In genomic region chr2:44168684-44169154, GRCh38 we compare ENCODE assay signal across 1 cellular context.
TF ChIP-seq lines count a peak whose summit lies in the region.

Gene PPM1B (plus strand): TSS chr2:44168875. CDS start chr2:44201200, 32,325 bp downstream.

TF ChIP-seq in HepG2, 621 proteins besides CTCF, POLR2A, EP300 and RAD21 (continued from another document and continues in another):
- TF ChIP-seq, protein P1, sequence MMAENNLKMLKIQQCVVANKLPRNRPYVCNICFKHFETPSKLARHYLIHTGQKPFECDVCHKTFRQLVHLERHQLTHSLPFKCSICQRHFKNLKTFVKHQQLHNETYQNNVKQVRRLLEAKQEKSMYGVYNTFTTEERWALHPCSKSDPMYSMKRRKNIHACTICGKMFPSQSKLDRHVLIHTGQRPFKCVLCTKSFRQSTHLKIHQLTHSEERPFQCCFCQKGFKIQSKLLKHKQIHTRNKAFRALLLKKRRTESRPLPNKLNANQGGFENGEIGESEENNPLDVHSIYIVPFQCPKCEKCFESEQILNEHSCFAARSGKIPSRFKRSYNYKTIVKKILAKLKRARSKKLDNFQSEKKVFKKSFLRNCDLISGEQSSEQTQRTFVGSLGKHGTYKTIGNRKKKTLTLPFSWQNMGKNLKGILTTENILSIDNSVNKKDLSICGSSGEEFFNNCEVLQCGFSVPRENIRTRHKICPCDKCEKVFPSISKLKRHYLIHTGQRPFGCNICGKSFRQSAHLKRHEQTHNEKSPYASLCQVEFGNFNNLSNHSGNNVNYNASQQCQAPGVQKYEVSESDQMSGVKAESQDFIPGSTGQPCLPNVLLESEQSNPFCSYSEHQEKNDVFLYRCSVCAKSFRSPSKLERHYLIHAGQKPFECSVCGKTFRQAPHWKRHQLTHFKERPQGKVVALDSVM (CRISPR knock-in tag; IDR thresholded peaks at IDR 0.05), result no peak
- TF ChIP-seq ZNF567 (CRISPR knock-in tag; IDR thresholded peaks at IDR 0.05; ENCODE audit: borderline replicate concordance), result no peak
- TF ChIP-seq ZNF564 (CRISPR knock-in tag; IDR thresholded peaks at IDR 0.05), result no peak
- TF ChIP-seq NBN (conservative IDR thresholded peaks at IDR 0.05), result no peak
- TF ChIP-seq HES4 (CRISPR knock-in tag; IDR thresholded peaks at IDR 0.05; ENCODE audit: borderline replicate concordance), result no peak
- TF ChIP-seq ZNF550 (CRISPR knock-in tag; IDR thresholded peaks at IDR 0.05; ENCODE audit: borderline replicate concordance), result peak; percentile 40; the same call in 1 of the 2 replicates
- TF ChIP-seq ZNF296 (CRISPR knock-in tag; conservative IDR thresholded peaks at IDR 0.05), result no peak
- no peak for TF ChIP-seq TCF7 (IDR thresholded peaks at IDR 0.05; ENCODE audit: low read depth)
- no peak; the same call in 1 of the 2 replicates for TF ChIP-seq ARID2 (CRISPR knock-in tag; IDR thresholded peaks at IDR 0.05; ENCODE audit: borderline replicate concordance)
- no peak for TF ChIP-seq ZNF615 (CRISPR knock-in tag; IDR thresholded peaks at IDR 0.05; ENCODE audit: borderline replicate concordance)
- no peak for TF ChIP-seq SKIL (CRISPR knock-in tag; IDR thresholded peaks at IDR 0.05; ENCODE audit: borderline replicate concordance)
- peak; percentile 28; the same call in 1 of the 2 replicates for TF ChIP-seq ELF1 (CRISPR knock-in tag; IDR thresholded peaks at IDR 0.05)
- TF ChIP-seq MIXL1 (CRISPR knock-in tag; IDR thresholded peaks at IDR 0.05), result no peak
- TF ChIP-seq ZBTB38 (CRISPR knock-in tag; IDR thresholded peaks at IDR 0.05), result no peak
- 0 out of 2 replicates have a peak, but pooled peaks have one; percentile 49 for TF ChIP-seq ZSCAN21 (CRISPR knock-in tag; IDR thresholded peaks at IDR 0.05; ENCODE audit: borderline replicate concordance)
- peak; percentile 23; the same call in 1 of the 2 replicates for TF ChIP-seq ZNF784 (CRISPR knock-in tag; IDR thresholded peaks at IDR 0.05; ENCODE audit: borderline replicate concordance)
- TF ChIP-seq YY1 (IDR thresholded peaks at IDR 0.05; ENCODE audit: insufficient read depth, insufficient replicate concordance, low read depth, low read length), result peak; percentile 94
- TF ChIP-seq, protein P2, sequence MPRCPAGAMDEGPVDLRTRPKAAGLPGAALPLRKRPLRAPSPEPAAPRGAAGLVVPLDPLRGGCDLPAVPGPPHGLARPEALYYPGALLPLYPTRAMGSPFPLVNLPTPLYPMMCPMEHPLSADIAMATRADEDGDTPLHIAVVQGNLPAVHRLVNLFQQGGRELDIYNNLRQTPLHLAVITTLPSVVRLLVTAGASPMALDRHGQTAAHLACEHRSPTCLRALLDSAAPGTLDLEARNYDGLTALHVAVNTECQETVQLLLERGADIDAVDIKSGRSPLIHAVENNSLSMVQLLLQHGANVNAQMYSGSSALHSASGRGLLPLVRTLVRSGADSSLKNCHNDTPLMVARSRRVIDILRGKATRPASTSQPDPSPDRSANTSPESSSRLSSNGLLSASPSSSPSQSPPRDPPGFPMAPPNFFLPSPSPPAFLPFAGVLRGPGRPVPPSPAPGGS (CRISPR knock-in tag; IDR thresholded peaks at IDR 0.05), result no peak; the same call in 1 of the 2 replicates
- TF ChIP-seq MXD4 (CRISPR knock-in tag; IDR thresholded peaks at IDR 0.05), result no peak; the same call in 1 of the 2 replicates
- no peak for TF ChIP-seq ATF5 (CRISPR knock-in tag; IDR thresholded peaks at IDR 0.05; ENCODE audit: low read depth)
- TF ChIP-seq, protein P3, sequence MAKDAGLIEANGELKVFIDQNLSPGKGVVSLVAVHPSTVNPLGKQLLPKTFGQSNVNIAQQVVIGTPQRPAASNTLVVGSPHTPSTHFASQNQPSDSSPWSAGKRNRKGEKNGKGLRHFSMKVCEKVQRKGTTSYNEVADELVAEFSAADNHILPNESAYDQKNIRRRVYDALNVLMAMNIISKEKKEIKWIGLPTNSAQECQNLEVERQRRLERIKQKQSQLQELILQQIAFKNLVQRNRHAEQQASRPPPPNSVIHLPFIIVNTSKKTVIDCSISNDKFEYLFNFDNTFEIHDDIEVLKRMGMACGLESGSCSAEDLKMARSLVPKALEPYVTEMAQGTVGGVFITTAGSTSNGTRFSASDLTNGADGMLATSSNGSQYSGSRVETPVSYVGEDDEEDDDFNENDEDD (CRISPR knock-in tag; IDR thresholded peaks at IDR 0.05; ENCODE audit: borderline replicate concordance), result 0 out of 2 replicates have a peak, but pooled peaks have one; percentile 38
- TF ChIP-seq CHD2 (IDR thresholded peaks at IDR 0.05; ENCODE audit: low read depth, low read length), result no peak
- no peak for TF ChIP-seq ZFP41 (CRISPR knock-in tag; IDR thresholded peaks at IDR 0.05; ENCODE audit: borderline replicate concordance)
- TF ChIP-seq ZSCAN25 (CRISPR knock-in tag; IDR thresholded peaks at IDR 0.05), result no peak
- peak; percentile 72 for TF ChIP-seq NFYC (CRISPR knock-in tag; IDR thresholded peaks at IDR 0.05)
- no peak for TF ChIP-seq THAP7 (CRISPR knock-in tag; IDR thresholded peaks at IDR 0.05)
- no peak for TF ChIP-seq SATB2 (CRISPR knock-in tag; IDR thresholded peaks at IDR 0.05)
- no peak for TF ChIP-seq PBX2 (CRISPR knock-in tag; IDR thresholded peaks at IDR 0.05)
- TF ChIP-seq, protein P4, sequence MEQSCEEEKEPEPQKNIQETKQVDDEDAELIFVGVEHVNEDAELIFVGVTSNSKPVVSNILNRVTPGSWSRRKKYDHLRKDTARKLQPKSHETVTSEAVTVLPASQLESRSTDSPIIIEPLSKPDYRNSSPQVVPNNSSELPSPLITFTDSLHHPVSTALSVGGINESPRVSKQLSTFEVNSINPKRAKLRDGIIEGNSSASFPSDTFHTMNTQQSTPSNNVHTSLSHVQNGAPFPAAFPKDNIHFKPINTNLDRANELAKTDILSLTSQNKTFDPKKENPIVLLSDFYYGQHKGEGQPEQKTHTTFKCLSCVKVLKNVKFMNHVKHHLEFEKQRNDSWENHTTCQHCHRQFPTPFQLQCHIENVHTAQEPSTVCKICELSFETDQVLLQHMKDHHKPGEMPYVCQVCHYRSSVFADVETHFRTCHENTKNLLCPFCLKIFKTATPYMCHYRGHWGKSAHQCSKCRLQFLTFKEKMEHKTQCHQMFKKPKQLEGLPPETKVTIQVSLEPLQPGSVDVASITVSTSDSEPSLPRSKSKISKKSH (CRISPR knock-in tag; IDR thresholded peaks at IDR 0.05; ENCODE audit: borderline replicate concordance), result peak; percentile 91
- TF ChIP-seq SUZ12 (IDR thresholded peaks at IDR 0.05; ENCODE audit: low read depth, low read length), result no peak
- no peak for TF ChIP-seq ZNF275 (CRISPR knock-in tag; IDR thresholded peaks at IDR 0.05; ENCODE audit: borderline replicate concordance)
- TF ChIP-seq, protein P5, sequence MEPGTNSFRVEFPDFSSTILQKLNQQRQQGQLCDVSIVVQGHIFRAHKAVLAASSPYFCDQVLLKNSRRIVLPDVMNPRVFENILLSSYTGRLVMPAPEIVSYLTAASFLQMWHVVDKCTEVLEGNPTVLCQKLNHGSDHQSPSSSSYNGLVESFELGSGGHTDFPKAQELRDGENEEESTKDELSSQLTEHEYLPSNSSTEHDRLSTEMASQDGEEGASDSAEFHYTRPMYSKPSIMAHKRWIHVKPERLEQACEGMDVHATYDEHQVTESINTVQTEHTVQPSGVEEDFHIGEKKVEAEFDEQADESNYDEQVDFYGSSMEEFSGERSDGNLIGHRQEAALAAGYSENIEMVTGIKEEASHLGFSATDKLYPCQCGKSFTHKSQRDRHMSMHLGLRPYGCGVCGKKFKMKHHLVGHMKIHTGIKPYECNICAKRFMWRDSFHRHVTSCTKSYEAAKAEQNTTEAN (CRISPR knock-in tag; conservative IDR thresholded peaks at IDR 0.05), result no peak
- 0 out of 2 replicates have a peak, but pooled peaks have one; percentile 20 for TF ChIP-seq ZNF451 (CRISPR knock-in tag; IDR thresholded peaks at IDR 0.05)
- TF ChIP-seq NR2F6 (IDR thresholded peaks at IDR 0.05), result no peak
- no peak for TF ChIP-seq NR2F6 (CRISPR knock-in tag; IDR thresholded peaks at IDR 0.05)
- no peak for TF ChIP-seq ZNF512 (CRISPR knock-in tag; IDR thresholded peaks at IDR 0.05)
- TF ChIP-seq, protein P6, sequence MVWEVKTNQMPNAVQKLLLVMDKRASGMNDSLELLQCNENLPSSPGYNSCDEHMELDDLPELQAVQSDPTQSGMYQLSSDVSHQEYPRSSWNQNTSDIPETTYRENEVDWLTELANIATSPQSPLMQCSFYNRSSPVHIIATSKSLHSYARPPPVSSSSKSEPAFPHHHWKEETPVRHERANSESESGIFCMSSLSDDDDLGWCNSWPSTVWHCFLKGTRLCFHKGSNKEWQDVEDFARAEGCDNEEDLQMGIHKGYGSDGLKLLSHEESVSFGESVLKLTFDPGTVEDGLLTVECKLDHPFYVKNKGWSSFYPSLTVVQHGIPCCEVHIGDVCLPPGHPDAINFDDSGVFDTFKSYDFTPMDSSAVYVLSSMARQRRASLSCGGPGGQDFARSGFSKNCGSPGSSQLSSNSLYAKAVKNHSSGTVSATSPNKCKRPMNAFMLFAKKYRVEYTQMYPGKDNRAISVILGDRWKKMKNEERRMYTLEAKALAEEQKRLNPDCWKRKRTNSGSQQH (CRISPR knock-in tag; IDR thresholded peaks at IDR 0.05; ENCODE audit: low read depth), result peak; percentile 46; the same call in 1 of the 2 replicates
- peak; percentile 53; the same call in 1 of the 2 replicates for TF ChIP-seq KAT8 (CRISPR knock-in tag; IDR thresholded peaks at IDR 0.05)
